ENCODE assay signal across 8 cellular contexts in genomic region chr4:108849611-108850406, GRCh38.
A peak's percentile ranks its signal among the peaks of the same experiment; 100 is the strongest.
DNase-seq lines count a peak whose midpoint lies in the region; ATAC-seq and TF ChIP-seq lines count a peak whose summit lies in the region.

No MANE protein-coding gene starts in this region.

- H3K4me1 ChIP-seq in OCI-LY3 (ENCODE audit: low read length) (peaks cover 15% of the 10 kb centered on the region), hepatocyte (ENCODE audit: insufficient read depth) (peaks cover 11% of the 10 kb centered on the region)

- H3K27ac ChIP-seq in OCI-LY3 (ENCODE audit: low read length) (no peak overlapping the region), hepatocyte (peak overlapping the region; percentile 22)

- H3K4me3 ChIP-seq in OCI-LY3 (ENCODE audit: low read length) (no peak overlapping the region), hepatocyte (no peak overlapping the region), H7 (ENCODE audit: insufficient read depth, low read depth, low read length) (no peak overlapping the region)

- H3K9ac ChIP-seq in OCI-LY3 (ENCODE audit: low read length), result no peak overlapping the region

- CTCF ChIA-PET in Calu3 (lab: Charles Lee), result interaction anchor here (0.7 kb wide), 2 partner anchors 67 to 141 kb away, joined by 3 read pairs; no protein-coding TSS in a partner anchor

- H3K9me3 ChIP-seq in OCI-LY3 (ENCODE audit: insufficient read depth, low read length) (no peaks in the 10 kb centered on the region), hepatocyte (ENCODE audit: low read depth) (no peaks in the 10 kb centered on the region)

- H4K20me1 ChIP-seq in OCI-LY3 (ENCODE audit: insufficient read depth, low read length), result no peaks in the 10 kb centered on the region
- H4K20me1 ChIP-seq in hepatocyte (ENCODE audit: insufficient read depth, poor library complexity, severe bottlenecking), result no peaks in the 10 kb centered on the region

- H3K27ac Mint-ChIP-seq in effector memory CD8-positive, alpha-beta T cell, result no peak overlapping the region
- H3K27ac Mint-ChIP-seq in Calu3 (ENCODE audit: unreplicated experiment), result no peak overlapping the region

- H3K4me1 Mint-ChIP-seq in effector memory CD8-positive, alpha-beta T cell (ENCODE audit: low read depth in 2 of 2), result no peaks in the 10 kb centered on the region
- no peaks in the 10 kb centered on the region for H3K4me1 Mint-ChIP-seq in Calu3 (ENCODE audit: low read depth, unreplicated experiment)

- H3K27me3 ChIP-seq in OCI-LY3 (ENCODE audit: low read depth, low read length), result no peaks in the 10 kb centered on the region
- no peaks in the 10 kb centered on the region for H3K27me3 ChIP-seq in hepatocyte
- H3K27me3 ChIP-seq in H7 (ENCODE audit: control insufficient read depth, insufficient read depth, low read length), result no peaks in the 10 kb centered on the region

- peaks cover 8 to 16% of the 10 kb centered on the region in 2 donors for H3K27me3 Mint-ChIP-seq in effector memory CD8-positive, alpha-beta T cell
- no peaks in the 10 kb centered on the region for H3K27me3 Mint-ChIP-seq in Calu3 (ENCODE audit: unreplicated experiment)

- intact Hi-C loops in Calu3 (cut with micrococcal nuclease; ENCODE audit: unreplicated experiment) (no loop called here), posterior vena cava (cut with DNase I) (no loop called here)

- no TSS peak for BruUV-seq in Calu3 (replicated peaks; lab: Mats Ljungman, UMichigan)

- TF ChIP-seq CTCF in OCI-LY3 (IDR thresholded peaks at IDR 0.05; ENCODE audit: low read depth, low read length) (no peak), hepatocyte (IDR thresholded peaks at IDR 0.05; ENCODE audit: poor library complexity) (no peak), Calu3 (IDR thresholded peaks at IDR 0.05; ENCODE audit: unreplicated experiment) (no peak)

- H3K4me2 ChIP-seq in OCI-LY3 (ENCODE audit: low read length) (peak overlapping the region; percentile 27), hepatocyte (no peak overlapping the region)

- DNase-seq in hepatocyte (ENCODE audit: low spot score), result peak; percentile 31
- no peak for DNase-seq in effector memory CD8-positive, alpha-beta T cell
- no peak for DNase-seq in Calu3
- no peak for DNase-seq in posterior vena cava (ENCODE audit: low spot score)
- DNase-seq in H7, result no peak

- H3K9me2 ChIP-seq in hepatocyte (replicated peaks; ENCODE audit: insufficient read depth), result no peaks in the 10 kb centered on the region

- no peaks in the 10 kb centered on the region for H3K9me3 Mint-ChIP-seq in effector memory CD8-positive, alpha-beta T cell
- H3K9me3 Mint-ChIP-seq in Calu3 (ENCODE audit: low read depth, unreplicated experiment), result no peaks in the 10 kb centered on the region

- WGBS in hepatocyte (ENCODE audit: low lambda C conversion rate, missing lambda C conversion rate), result 43% methylated on average over 3 of the region's 3 CpGs

- H3K36me3 ChIP-seq in OCI-LY3 (replicated peaks; ENCODE audit: low read depth, low read length) (no peaks in the 10 kb centered on the region), hepatocyte (replicated peaks; ENCODE audit: insufficient read depth, low read depth) (no peaks in the 10 kb centered on the region), H7 (replicated peaks; ENCODE audit: control insufficient read depth, insufficient read depth, low read length) (no peaks in the 10 kb centered on the region)

- no peak overlapping the region for H3K4me3 Mint-ChIP-seq in effector memory CD8-positive, alpha-beta T cell
- no peak overlapping the region for H3K4me3 Mint-ChIP-seq in Calu3 (ENCODE audit: low read depth, unreplicated experiment)

- no peaks in the 10 kb centered on the region for H3K36me3 Mint-ChIP-seq in effector memory CD8-positive, alpha-beta T cell (ENCODE audit: insufficient read depth)
- no peaks in the 10 kb centered on the region for H3K36me3 Mint-ChIP-seq in Calu3 (ENCODE audit: insufficient read depth, unreplicated experiment)

- H2AFZ ChIP-seq in OCI-LY3 (ENCODE audit: low read depth, low read length) (no peak overlapping the region), hepatocyte (no peak overlapping the region)

- ATAC-seq in GM18909 (IDR thresholded peaks at IDR 0.05; ENCODE audit: poor library complexity, unreplicated experiment), result peak; percentile 96
- peak; percentile 94 for ATAC-seq in HG02763 (IDR thresholded peaks at IDR 0.05; ENCODE audit: unreplicated experiment)
- no peak for ATAC-seq in effector memory CD8-positive, alpha-beta T cell (replicated peaks)

- H3K79me2 ChIP-seq in OCI-LY3 (ENCODE audit: low read length), result no peaks in the 10 kb centered on the region
- H3K79me2 ChIP-seq in hepatocyte, result no peaks in the 10 kb centered on the region
